16 cellular contexts compared by ENCODE assay signal in genomic region chr12:103768467-103769123, GRCh38.
DNase-seq lines count a peak whose midpoint lies in the region; ATAC-seq and TF ChIP-seq lines count a peak whose summit lies in the region.
"Had no signal": no experiment of that assay in that cellular context is flagged by ENCODE, and none has a peak within 500 bp of the region (broad histone marks: within the 10 kb centered on the region; RNA-seq: fewer than 3 reads in every experiment).

No MANE protein-coding gene starts in this region.

- peaks cover 18 to 21% of the 10 kb centered on the region in 2 experiments for H3K4me1 Mint-ChIP-seq in H9
- H3K4me1 Mint-ChIP-seq: activated naive CD8-positive, alpha-beta T cell treated with anti-CD3 and anti-CD28 coated beads, Interleukin-2, amount 10 ng/mL, durations not matched to agents 7 days and 5 days had no signal

- H3K4me3 ChIP-seq in Jurkat, Clone E6-1 (ENCODE audit: low read length): no peak overlapping the region
- no peak overlapping the region for H3K4me3 ChIP-seq in colonic mucosa
- H3K4me3 ChIP-seq in GM23248: no peak overlapping the region
- H3K4me3 ChIP-seq: prostate gland, transverse colon had no signal

- no peak overlapping the region for H2AK5ac ChIP-seq in H9 (ENCODE audit: insufficient read length, low read length)

- no peaks in the 10 kb centered on the region for H3K9me2 ChIP-seq in GM23248 (ENCODE audit: insufficient read depth)

- TF ChIP-seq CTCF in H9 (conservative IDR thresholded peaks at IDR 0.05) (peak; percentile 25; the same call in 1 of the 3 replicates), colonic mucosa (IDR thresholded peaks at IDR 0.05) (no peak)

- H3K27ac ChIP-seq in H9 (ENCODE audit: insufficient read length, low read depth, low read length) (no peak overlapping the region), colonic mucosa (no peak overlapping the region), GM23248 (no peak overlapping the region)
- H3K27ac ChIP-seq: prostate gland, transverse colon had no signal

- H3K9ac ChIP-seq in H9 (ENCODE audit: extremely low read depth, insufficient read length, low read length): no peak overlapping the region
- H3K9ac ChIP-seq in colonic mucosa (ENCODE audit: low read depth in 2 of 2, low read length in 2 of 2): no peak overlapping the region
- H3K9ac ChIP-seq in GM23248: no peak overlapping the region

- ATAC-seq in GM18861 (IDR thresholded peaks at IDR 0.05; ENCODE audit: unreplicated experiment): no peak
- ATAC-seq: activated T-cell treated with anti-CD3 and anti-CD28 coated beads, Interleukin-2, amount 50 U/mL, for 72 hours; natural killer cell treated with Interleukin-12 subunit alpha and Interleukin-12 subunit beta and Interleukin-15 and Interleukin-18, amount 100 ng/mL, for 72 hours; stimulated activated effector memory CD8-positive, alpha-beta T cell treated with anti-CD3 and anti-CD28 coated beads, Interleukin-12 subunit alpha, Interleukin-12 subunit beta, amount 100 ng/mL, for 72 hours had no signal

- H3K23me2 ChIP-seq in H9 (ENCODE audit: insufficient read length, low read depth, low read length, poor library complexity, severe bottlenecking): no peaks in the 10 kb centered on the region

- no peak overlapping the region for H2BK15ac ChIP-seq in H9 (ENCODE audit: low read depth, low read length)

- in situ Hi-C loops in SK-MEL-5 (cut with HindIII; ENCODE audit: low pct_unique_long_range_greater_than_20kb, low sequenced_read_pairs): no loop called here
- in situ Hi-C loops in GM23248 (cut with MboI): no loop called here

- H3K4me1 ChIP-seq in H9 (ENCODE audit: insufficient read depth, low read length) (peaks cover 2% of the 10 kb centered on the region; the same call in 1 of the 2 replicates), colonic mucosa (no peaks in the 10 kb centered on the region), GM23248 (ENCODE audit: insufficient read depth) (no peaks in the 10 kb centered on the region)
- H3K4me1 ChIP-seq: prostate gland had no signal

- H3K4me3 Mint-ChIP-seq in H9: no peak overlapping the region; a peak in 2 of 5 replicates
- H3K4me3 Mint-ChIP-seq: activated naive CD8-positive, alpha-beta T cell treated with anti-CD3 and anti-CD28 coated beads, Interleukin-2, amount 10 ng/mL, durations not matched to agents 7 days and 5 days; activated T-cell treated with anti-CD3 and anti-CD28 coated beads, Interleukin-2, amount 50 U/mL, for 72 hours; natural killer cell treated with Interleukin-12 subunit alpha and Interleukin-12 subunit beta and Interleukin-15 and Interleukin-18, amount 100 ng/mL, for 72 hours; stimulated activated effector memory CD8-positive, alpha-beta T cell treated with anti-CD3 and anti-CD28 coated beads, Interleukin-12 subunit alpha, Interleukin-12 subunit beta, amount 100 ng/mL, for 72 hours had no signal

- H2BK20ac ChIP-seq in H9 (ENCODE audit: low read depth, low read length, poor library complexity, severe bottlenecking): no peak overlapping the region

- no peak overlapping the region for H3K4ac ChIP-seq in H9 (ENCODE audit: low read depth, low read length)

- H3K23ac ChIP-seq in H9 (ENCODE audit: insufficient read length, low read depth, low read length): no peak overlapping the region

- H4K8ac ChIP-seq in H9 (replicated peaks; ENCODE audit: insufficient read length, low read depth, low read length): no peak overlapping the region

- H3K27me3 ChIP-seq in H9 (ENCODE audit: insufficient read depth, low read length) (no peaks in the 10 kb centered on the region), colonic mucosa (no peaks in the 10 kb centered on the region), GM23248 (replicated peaks; ENCODE audit: insufficient read depth) (no peaks in the 10 kb centered on the region)
- H3K27me3 ChIP-seq: transverse colon had no signal

- H3K36me3 Mint-ChIP-seq in H9 (ENCODE audit: insufficient read depth in 1 of 3, low read depth in 3 of 3): peaks cover 0 to 12% (median 10%) of the 10 kb centered on the region in 3 experiments; a peak in 4 of 7 replicates
- H3K36me3 Mint-ChIP-seq: activated naive CD8-positive, alpha-beta T cell treated with anti-CD3 and anti-CD28 coated beads, Interleukin-2, amount 10 ng/mL, durations not matched to agents 7 days and 5 days; natural killer cell treated with Interleukin-12 subunit alpha and Interleukin-12 subunit beta and Interleukin-15 and Interleukin-18, amount 100 ng/mL, for 72 hours had no signal

- no peaks in the 10 kb centered on the region for H3K9me3 Mint-ChIP-seq in H9
- H3K9me3 Mint-ChIP-seq: activated naive CD8-positive, alpha-beta T cell treated with anti-CD3 and anti-CD28 coated beads, Interleukin-2, amount 10 ng/mL, durations not matched to agents 7 days and 5 days; activated T-cell treated with anti-CD3 and anti-CD28 coated beads, Interleukin-2, amount 50 U/mL, for 72 hours; natural killer cell treated with Interleukin-12 subunit alpha and Interleukin-12 subunit beta and Interleukin-15 and Interleukin-18, amount 100 ng/mL, for 72 hours; stimulated activated effector memory CD8-positive, alpha-beta T cell treated with anti-CD3 and anti-CD28 coated beads, Interleukin-12 subunit alpha, Interleukin-12 subunit beta, amount 100 ng/mL, for 72 hours had no signal

- H3K79me2 ChIP-seq in H9 (ENCODE audit: insufficient read depth, low read length) (no peaks in the 10 kb centered on the region), GM23248 (ENCODE audit: insufficient read depth) (no peaks in the 10 kb centered on the region)

- H3K27ac Mint-ChIP-seq in H9: peak overlapping the region in 1 of 3 experiments; percentile 61; a peak in 2 of 7 replicates
- H3K27ac Mint-ChIP-seq: activated naive CD8-positive, alpha-beta T cell treated with anti-CD3 and anti-CD28 coated beads, Interleukin-2, amount 10 ng/mL, durations not matched to agents 7 days and 5 days; activated T-cell treated with anti-CD3 and anti-CD28 coated beads, Interleukin-2, amount 50 U/mL, for 72 hours; natural killer cell treated with Interleukin-12 subunit alpha and Interleukin-12 subunit beta and Interleukin-15 and Interleukin-18, amount 100 ng/mL, for 72 hours; stimulated activated effector memory CD8-positive, alpha-beta T cell treated with anti-CD3 and anti-CD28 coated beads, Interleukin-12 subunit alpha, Interleukin-12 subunit beta, amount 100 ng/mL, for 72 hours had no signal

- intact Hi-C loops in colonic mucosa (cut with DNase I): loop anchor here (10.0 kb wide), 1 partner anchor 144 kb away; no protein-coding TSS in a partner anchor

- H3K18ac ChIP-seq in H9 (ENCODE audit: insufficient read length, low read depth, low read length): no peak overlapping the region

- H2BK5ac ChIP-seq in H9 (ENCODE audit: insufficient read length, low read length): no peak overlapping the region

- no peak overlapping the region for H2BK120ac ChIP-seq in H9 (ENCODE audit: low read depth, low read length, poor library complexity, severe bottlenecking)

- no peak overlapping the region for H2BK12ac ChIP-seq in H9 (ENCODE audit: insufficient read length, low read depth, low read length)

- peaks cover 3% of the 10 kb centered on the region for H3K36me3 ChIP-seq in colonic mucosa
- peaks cover 4% of the 10 kb centered on the region; the same call in 1 of the 2 replicates for H3K36me3 ChIP-seq in GM23248 (ENCODE audit: low read depth)

- H3F3A ChIP-seq in GM23248 (ENCODE audit: insufficient read depth): no peaks in the 10 kb centered on the region

- H4K91ac ChIP-seq in H9 (ENCODE audit: insufficient read length, low read depth, low read length): no peak overlapping the region

- no peak overlapping the region for H3K56ac ChIP-seq in H9 (ENCODE audit: insufficient read length, low read depth, low read length)

- DNase-seq in H9: peak; percentile 50
- DNase-seq in Jurkat, Clone E6-1 (ENCODE audit: low read depth, low spot score): peak; percentile 6
- DNase-seq in SK-MEL-5 (ENCODE audit: low read depth, low spot score): peak; percentile 67
- DNase-seq in left kidney (ENCODE audit: low read depth, low spot score): peak; percentile 25
- DNase-seq in colonic mucosa: no peak
- no peak for DNase-seq in GM23248
- DNase-seq: activated naive CD8-positive, alpha-beta T cell treated with anti-CD3 and anti-CD28 coated beads, Interleukin-2, amount 10 ng/mL, durations not matched to agents 7 days and 5 days; activated T-cell treated with anti-CD3 and anti-CD28 coated beads, Interleukin-2, amount 50 U/mL, for 72 hours; effector CD8-positive, alpha-beta T cell; HCEC 1CT; NCI-H187 treated with DMSO at 0.1 percent for 48 hours; transverse colon had no signal

- H3K14ac ChIP-seq in H9 (ENCODE audit: insufficient read depth, low read length): no peak overlapping the region

- H3K4me2 ChIP-seq in H9 (ENCODE audit: insufficient read depth, insufficient read length, low read length) (no peak overlapping the region), GM23248 (ENCODE audit: unreplicated experiment) (no peak overlapping the region)

- no peak overlapping the region for H3T11ph ChIP-seq in H9 (ENCODE audit: low read length)

- no peaks in the 10 kb centered on the region for H4K20me1 ChIP-seq in H9 (ENCODE audit: control insufficient read depth, insufficient read depth, insufficient read length)
- no peaks in the 10 kb centered on the region for H4K20me1 ChIP-seq in GM23248 (ENCODE audit: insufficient read depth)

- H3K9me3 ChIP-seq in H9 (ENCODE audit: control insufficient read depth, low read depth, low read length): no peaks in the 10 kb centered on the region
- no peaks in the 10 kb centered on the region for H3K9me3 ChIP-seq in colonic mucosa
- no peaks in the 10 kb centered on the region for H3K9me3 ChIP-seq in GM23248 (ENCODE audit: low read depth)
- H3K9me3 ChIP-seq: prostate gland, transverse colon had no signal

- H4K5ac ChIP-seq in H9 (ENCODE audit: insufficient read length, low read depth, low read length): no peak overlapping the region

- H3K27me3 Mint-ChIP-seq in H9 (ENCODE audit: low read depth): no peaks in the 10 kb centered on the region
- H3K27me3 Mint-ChIP-seq: activated naive CD8-positive, alpha-beta T cell treated with anti-CD3 and anti-CD28 coated beads, Interleukin-2, amount 10 ng/mL, durations not matched to agents 7 days and 5 days; natural killer cell treated with Interleukin-12 subunit alpha and Interleukin-12 subunit beta and Interleukin-15 and Interleukin-18, amount 100 ng/mL, for 72 hours had no signal

- no CpG with 5 or more reads among the region's 8 CpGs for WGBS in H9 (ENCODE audit: extremely low coverage, insufficient read length, low lambda C conversion rate)
- WGBS in GM23248 (ENCODE audit: low coverage in 1 of 2, low lambda C conversion rate in 2 of 2, missing lambda C conversion rate in 2 of 2), 2 experiments: 96 to 98% methylated on average over 7 to 8 of the region's 8 CpGs

- H2AFZ ChIP-seq in H9 (ENCODE audit: low read length) (no peak overlapping the region), GM23248 (no peak overlapping the region)

- no peaks in the 10 kb centered on the region for H3K79me1 ChIP-seq in H9 (ENCODE audit: insufficient read depth, low read depth, low read length, poor library complexity, severe bottlenecking)

Comparison
In these comparisons a context has a peak if more than half of its experiments do, and no peak if none do; other contexts are left out.
1. DNase-seq: peak in H9 (single experiment), Jurkat, Clone E6-1 (single experiment), SK-MEL-5 (single experiment) and left kidney (single experiment); none in colonic mucosa (single experiment) and GM23248 (single experiment).